Comparison of ENCODE assay signal across 8 cellular contexts in the genomic region with DNA sequence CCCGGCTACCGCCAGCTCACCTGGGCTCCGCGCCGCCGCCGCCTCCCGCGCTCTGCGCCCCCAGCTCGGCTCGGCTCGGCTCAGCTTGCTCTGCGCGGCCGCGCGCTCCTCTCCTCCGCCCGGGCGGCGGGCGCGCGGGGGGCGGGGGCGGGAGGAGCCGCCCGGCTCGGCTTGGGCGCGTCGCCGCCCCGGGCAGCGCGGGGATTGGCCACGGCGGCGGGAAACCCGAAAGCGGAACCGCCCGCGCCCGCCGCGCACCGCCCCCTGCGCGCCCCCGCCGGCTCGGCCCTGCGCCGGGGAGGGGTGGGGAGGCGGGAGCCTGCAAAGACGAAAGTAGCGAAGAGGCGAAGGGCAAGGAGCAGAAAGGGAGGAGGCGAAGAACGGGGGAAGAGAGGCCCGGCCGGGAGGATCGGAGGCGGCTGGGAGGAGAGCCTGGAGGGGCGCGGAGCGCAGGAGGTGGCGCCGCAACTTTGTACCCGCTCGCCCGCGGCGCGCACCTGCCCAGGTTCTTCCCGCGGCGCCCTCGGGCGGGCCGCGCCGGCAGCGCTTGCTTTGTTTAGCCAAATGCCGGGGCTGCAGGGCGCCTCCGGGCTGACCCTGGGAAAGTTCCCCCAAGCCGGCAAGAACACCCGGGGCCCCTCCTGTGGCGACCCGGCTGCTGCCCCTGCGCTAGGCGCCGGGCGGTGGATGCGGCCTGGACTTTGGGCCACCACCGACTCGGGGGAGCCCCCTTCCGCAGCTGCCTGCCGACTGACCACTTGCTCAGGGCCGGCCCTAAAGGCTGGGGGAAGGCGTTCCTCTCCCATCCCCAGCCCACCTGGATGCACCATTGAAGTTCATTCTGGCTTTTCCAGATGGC. TPM values are rescaled to one million over a fixed set of nuclear protein-coding genes. Genes with fewer than 3 reads are reported as not detected.
DNase-seq lines count a peak whose midpoint lies in the region; ATAC-seq, FAIRE-seq and TF ChIP-seq lines count a peak whose summit lies in the region.

A gene (minus strand): TSS at position 92 of the 859 bp plus-strand sequence. CDS start 22,183 bp downstream, outside the sequence.

- peak within 1 kb of the TSS; percentile 90 for H3K9ac ChIP-seq in HepG2 (ENCODE audit: insufficient read depth, low read depth, low read length)

- H3K4me2 ChIP-seq in HepG2 (ENCODE audit: low read depth, low read length) = peak within 1 kb of the TSS; percentile 96

- peaks cover 5% of the 10 kb centered on the region; the same call in 1 of the 2 replicates for H3K36me3 ChIP-seq in BJ (ENCODE audit: control insufficient read depth, insufficient read depth, low read length)
- peaks cover 0 to 8% of the 10 kb centered on the region in 2 experiments; a peak in 1 of 5 replicates for H3K36me3 ChIP-seq in HepG2 (replicated peaks in 1 of 2; ENCODE audit: control insufficient read depth in 1 of 2, insufficient read depth in 2 of 2, low read length in 2 of 2)

- TF ChIP-seq POLR2A in GM19099 (IDR thresholded peaks at IDR 0.05; ENCODE audit: extremely low read depth, insufficient read length, low read depth) (peak; percentile 76), HepG2 (IDR thresholded peaks at IDR 0.05; ENCODE audit: insufficient read depth in 1 of 2, low read depth in 2 of 2, low read length in 2 of 2) (peak; percentile 27 to 61; a peak in 3 of 4 replicates)

- BruUV-seq in HepG2 (replicated peaks; lab: Mats Ljungman, UMichigan) = TSS peak; percentile 97

- CTCF ChIA-PET in BJ (lab: Yijun Ruan, JAX) (no interaction called here), HepG2 (lab: Yijun Ruan, JAX; ENCODE audit: low intra/inter-chr PET ratio, low total read pairs) (no interaction called here)

- H2AFZ ChIP-seq in HepG2 (ENCODE audit: low read length) = no peak within 1 kb of the TSS

- peak within 1 kb of the TSS; percentile 96 for H3K27ac ChIP-seq in HepG2 (ENCODE audit: extremely low read length, insufficient read depth, low read length)

- TF ChIP-seq CTCF in BJ (IDR thresholded peaks at IDR 0.05; ENCODE audit: insufficient read depth, low read depth, low read length) (peak; percentile 14; the same call in 1 of the 2 replicates), HepG2 (CRISPR knock-in tag; IDR thresholded peaks at IDR 0.05) (peak; percentile 36; the same call in 1 of the 2 replicates)

- no peak for FAIRE-seq in HepG2 (lab: Jason Lieb, UNC)

- H3K9me3 ChIP-seq in HepG2 (ENCODE audit: low read length) = no peaks in the 10 kb centered on the region

- peaks cover 6% of the 10 kb centered on the region; the same call in 1 of the 2 replicates for H4K20me1 ChIP-seq in HepG2 (ENCODE audit: insufficient read depth, low read length)

- DNase-seq in BJ (ENCODE audit: low read depth) (peak; percentile 19), NCI-H526 (lab: John Stamatoyannopoulos, UW) (peak; percentile 58 to 91), dermis blood vessel endothelial cell (peak; percentile 89), HepG2 (ENCODE audit: low spot score) (peak; percentile 50)
- DNase-seq in activated CD4-positive, alpha-beta T cell treated with anti-CD3 and anti-CD28 coated beads, Interleukin-2, amount 50 U/mL, for 24 hours (ENCODE audit: low read depth in 1 of 2, low spot score in 1 of 2) = peak; percentile 70 to 76
- peak; percentile 76 to 83 for DNase-seq in stimulated activated CD4-positive, alpha-beta T cell treated with anti-CD3 and anti-CD28 coated beads, Interleukin-2, amount 100 ng/mL, for 48 hours

- H3K4me3 ChIP-seq in BJ (ENCODE audit: low read depth, low read length) (peak within 1 kb of the TSS; percentile 74), HepG2 (replicated peaks in 1 of 3; ENCODE audit: insufficient read depth in 1 of 3, low read depth in 2 of 3, low read length in 3 of 3) (peak within 1 kb of the TSS; percentile 86 to 95 (median 93))

- H3K27me3 ChIP-seq in BJ (ENCODE audit: control insufficient read depth, insufficient read depth, low read length) = no peaks in the 10 kb centered on the region
- no peaks in the 10 kb centered on the region for H3K27me3 ChIP-seq in HepG2 (ENCODE audit: control insufficient read depth in 1 of 2, insufficient read depth in 2 of 2, low read length in 2 of 2)

- ATAC-seq in HG03439 (IDR thresholded peaks at IDR 0.05; ENCODE audit: unreplicated experiment) (peak; percentile 68), HepG2 (peak; percentile 75)

- in situ Hi-C loops in HepG2 (cut with HindIII; ENCODE audit: extremely low pct_ligation_motif_present, low pct_unique_long_range_greater_than_20kb) = no loop called here

- TF ChIP-seq EP300 in HepG2 (IDR thresholded peaks at IDR 0.05; ENCODE audit: low read depth in 2 of 2, low read length in 2 of 2) = no peak
- no peak for TF ChIP-seq EP300 in HepG2 (CRISPR knock-in tag; IDR thresholded peaks at IDR 0.05; ENCODE audit: borderline replicate concordance)

- POLR2A ChIA-PET in BJ (lab: Charles Lee) = interaction anchor here (0.6 kb wide), 2 partner anchors 303 to 426 kb away, joined by 8 to 9 read pairs; no protein-coding TSS in a partner anchor
- POLR2A ChIA-PET in HepG2 (lab: Yijun Ruan, JAX) = interaction anchor here (0.6 to 1.4 kb wide), 7 partner anchors 55 to 415 kb away, joined by 3 to 13 read pairs (median 3); a partner anchor contains a TSS

- 1% methylated on average over 26 of the region's 104 CpGs for WGBS in HepG2 (ENCODE audit: low lambda C conversion rate)

- peaks cover 21% of the 10 kb centered on the region for H3K79me2 ChIP-seq in HepG2 (ENCODE audit: insufficient read depth, low read length)

- H3K4me1 ChIP-seq in HepG2 (ENCODE audit: insufficient read depth, low read length) = peaks cover 33% of the 10 kb centered on the region

- intact Hi-C loops in HepG2 (cut with micrococcal nuclease; ENCODE audit: unreplicated experiment) = no loop called here

- peak; percentile 70 for TF ChIP-seq RAD21 in HepG2 (CRISPR knock-in tag; IDR thresholded peaks at IDR 0.05)

TF ChIP-seq in HepG2, 621 proteins besides CTCF, POLR2A, EP300 and RAD21 (continues in another document):
- TF ChIP-seq, protein P1, sequence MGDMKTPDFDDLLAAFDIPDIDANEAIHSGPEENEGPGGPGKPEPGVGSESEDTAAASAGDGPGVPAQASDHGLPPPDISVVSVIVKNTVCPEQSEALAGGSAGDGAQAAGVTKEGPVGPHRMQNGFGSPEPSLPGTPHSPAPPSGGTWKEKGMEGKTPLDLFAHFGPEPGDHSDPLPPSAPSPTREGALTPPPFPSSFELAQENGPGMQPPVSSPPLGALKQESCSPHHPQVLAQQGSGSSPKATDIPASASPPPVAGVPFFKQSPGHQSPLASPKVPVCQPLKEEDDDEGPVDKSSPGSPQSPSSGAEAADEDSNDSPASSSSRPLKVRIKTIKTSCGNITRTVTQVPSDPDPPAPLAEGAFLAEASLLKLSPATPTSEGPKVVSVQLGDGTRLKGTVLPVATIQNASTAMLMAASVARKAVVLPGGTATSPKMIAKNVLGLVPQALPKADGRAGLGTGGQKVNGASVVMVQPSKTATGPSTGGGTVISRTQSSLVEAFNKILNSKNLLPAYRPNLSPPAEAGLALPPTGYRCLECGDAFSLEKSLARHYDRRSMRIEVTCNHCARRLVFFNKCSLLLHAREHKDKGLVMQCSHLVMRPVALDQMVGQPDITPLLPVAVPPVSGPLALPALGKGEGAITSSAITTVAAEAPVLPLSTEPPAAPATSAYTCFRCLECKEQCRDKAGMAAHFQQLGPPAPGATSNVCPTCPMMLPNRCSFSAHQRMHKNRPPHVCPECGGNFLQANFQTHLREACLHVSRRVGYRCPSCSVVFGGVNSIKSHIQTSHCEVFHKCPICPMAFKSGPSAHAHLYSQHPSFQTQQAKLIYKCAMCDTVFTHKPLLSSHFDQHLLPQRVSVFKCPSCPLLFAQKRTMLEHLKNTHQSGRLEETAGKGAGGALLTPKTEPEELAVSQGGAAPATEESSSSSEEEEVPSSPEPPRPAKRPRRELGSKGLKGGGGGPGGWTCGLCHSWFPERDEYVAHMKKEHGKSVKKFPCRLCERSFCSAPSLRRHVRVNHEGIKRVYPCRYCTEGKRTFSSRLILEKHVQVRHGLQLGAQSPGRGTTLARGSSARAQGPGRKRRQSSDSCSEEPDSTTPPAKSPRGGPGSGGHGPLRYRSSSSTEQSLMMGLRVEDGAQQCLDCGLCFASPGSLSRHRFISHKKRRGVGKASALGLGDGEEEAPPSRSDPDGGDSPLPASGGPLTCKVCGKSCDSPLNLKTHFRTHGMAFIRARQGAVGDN (CRISPR knock-in tag; IDR thresholded peaks at IDR 0.05) = peak; percentile 67
- TF ChIP-seq CEBPG (CRISPR knock-in tag; IDR thresholded peaks at IDR 0.05) = no peak
- TF ChIP-seq ZNF7 (CRISPR knock-in tag; IDR thresholded peaks at IDR 0.05) = no peak
- no peak for TF ChIP-seq NAIF1 (CRISPR knock-in tag; IDR thresholded peaks at IDR 0.05; ENCODE audit: borderline replicate concordance)
- no peak for TF ChIP-seq ZNF44 (CRISPR knock-in tag; IDR thresholded peaks at IDR 0.05)

RNA-seq across cellular contexts. Expression of the gene that starts here (rescaled TPM):
- polyA plus RNA-seq in BJ (2011; rRNA removed) = 27.0 and 35.8 TPM in 2 replicates
- polyA minus RNA-seq in BJ (2011; rRNA and poly(A)+ RNA removed) = 18.7 and 24.1 TPM in 2 replicates
- 29.8 and 49.1 TPM in 2 replicates for total RNA-seq in dermis blood vessel endothelial cell
- total RNA-seq in HepG2 (2016; rRNA removed; fragmentation: Illumina TruSeq; extraction: Trizol) = 18.8 and 23.0 TPM in 2 replicates
- 3.8 and 4.1 TPM in 2 replicates for total RNA-seq in HepG2 (2016; cell fraction: cytosol; rRNA removed; fragmentation: Illumina TruSeq; extraction: Trizol; ENCODE audit: low read depth)
- 17.9 and 20.0 TPM in 2 replicates for total RNA-seq in HepG2 (2016; cell fraction: insoluble cytoplasmic fraction; rRNA removed; fragmentation: Illumina TruSeq; extraction: Trizol)
- total RNA-seq in HepG2 (2016; cell fraction: membrane; rRNA removed; fragmentation: Illumina TruSeq; extraction: Trizol) = 17.3 and 18.1 TPM in 2 replicates
- 18.1 and 18.3 TPM in 2 replicates for total RNA-seq in HepG2 (2016; cell fraction: nucleus; rRNA removed; fragmentation: Illumina TruSeq; extraction: Trizol)
- polyA plus RNA-seq in HepG2 (2011; rRNA removed) = 20.0 and 25.1 TPM in 2 replicates
- polyA plus RNA-seq in HepG2 (2011; cell fraction: cytosol; rRNA removed) = 18.7 TPM in 2 replicates
- 36.8 and 38.0 TPM in 2 replicates for polyA plus RNA-seq in HepG2 (2011; cell fraction: nucleus; rRNA removed)
- 12.9 and 13.9 TPM in 2 replicates for polyA plus RNA-seq in HepG2 (2012)
- polyA plus RNA-seq in HepG2 (2016; cell fraction: cytosol; fragmentation: Illumina TruSeq; extraction: Trizol; ENCODE audit: low read depth) = 3.2 and 3.8 TPM in 2 replicates
- polyA plus RNA-seq in HepG2 (2016; cell fraction: insoluble cytoplasmic fraction; fragmentation: Illumina TruSeq; extraction: Trizol; ENCODE audit: low read depth) = 19.8 and 21.1 TPM in 2 replicates
- 12.0 and 12.4 TPM in 2 replicates for polyA plus RNA-seq in HepG2 (2016; cell fraction: membrane; fragmentation: Illumina TruSeq; extraction: Trizol; ENCODE audit: low read depth)
- 32.0 and 33.8 TPM in 2 replicates for polyA plus RNA-seq in HepG2 (2016; cell fraction: nucleus; fragmentation: Illumina TruSeq; extraction: Trizol; ENCODE audit: insufficient read depth, low read depth)
- 29.2 and 33.9 TPM in 2 replicates for polyA minus RNA-seq in HepG2 (2011; rRNA and poly(A)+ RNA removed; ENCODE audit: low replicate concordance)
- polyA minus RNA-seq in HepG2 (2011; cell fraction: cytosol; rRNA and poly(A)+ RNA removed) = 12.1 and 12.2 TPM in 2 replicates
- polyA minus RNA-seq in HepG2 (2011; cell fraction: nucleus; rRNA and poly(A)+ RNA removed) = 23.2 and 29.6 TPM in 2 replicates

Comparison
In these comparisons a context has a peak if more than half of its experiments do, and no peak if none do; other contexts are left out.
1. Peak in every context shown above with its lines: DNase-seq, ATAC-seq, H3K4me3 ChIP-seq and H3K27ac ChIP-seq.
2. DNase-seq: peak in every context shown above with its lines; median percentile 89 in dermis blood vessel endothelial cell; 80 in stimulated activated CD4-positive, alpha-beta T cell treated with anti-CD3 and anti-CD28 coated beads, Interleukin-2, amount 100 ng/mL, for 48 hours; 74 in NCI-H526; 73 in activated CD4-positive, alpha-beta T cell treated with anti-CD3 and anti-CD28 coated beads, Interleukin-2, amount 50 U/mL, for 24 hours; 50 in HepG2; 19 in BJ.